In genomic region chr19:50178859-50179537, GRCh38 we compare ENCODE assay signal across 1 cellular context.
TF ChIP-seq lines count a peak whose summit lies in the region.

No MANE protein-coding gene starts in this region.

TF ChIP-seq in K562, 482 proteins besides CTCF, POLR2A, EP300 and RAD21:
- TF ChIP-seq PTBP1 (IDR thresholded peaks at IDR 0.05; ENCODE audit: low read depth, low read length) = no peak
- TF ChIP-seq, protein P1, sequence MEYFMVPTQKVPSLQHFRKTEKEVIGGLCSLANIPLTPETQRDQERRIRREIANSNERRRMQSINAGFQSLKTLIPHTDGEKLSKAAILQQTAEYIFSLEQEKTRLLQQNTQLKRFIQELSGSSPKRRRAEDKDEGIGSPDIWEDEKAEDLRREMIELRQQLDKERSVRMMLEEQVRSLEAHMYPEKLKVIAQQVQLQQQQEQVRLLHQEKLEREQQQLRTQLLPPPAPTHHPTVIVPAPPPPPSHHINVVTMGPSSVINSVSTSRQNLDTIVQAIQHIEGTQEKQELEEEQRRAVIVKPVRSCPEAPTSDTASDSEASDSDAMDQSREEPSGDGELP (CRISPR knock-in tag; IDR thresholded peaks at IDR 0.05; ENCODE audit: borderline replicate concordance) = no peak
- TF ChIP-seq, protein P2, sequence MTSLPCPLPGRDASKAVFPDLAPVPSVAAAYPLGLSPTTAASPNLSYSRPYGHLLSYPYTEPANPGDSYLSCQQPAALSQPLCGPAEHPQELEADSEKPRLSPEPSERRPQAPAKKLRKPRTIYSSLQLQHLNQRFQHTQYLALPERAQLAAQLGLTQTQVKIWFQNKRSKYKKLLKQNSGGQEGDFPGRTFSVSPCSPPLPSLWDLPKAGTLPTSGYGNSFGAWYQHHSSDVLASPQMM (CRISPR knock-in tag; IDR thresholded peaks at IDR 0.05) = no peak
- TF ChIP-seq ZBTB8A (IDR thresholded peaks at IDR 0.05; ENCODE audit: partially characterized antibody) = no peak
- no peak for TF ChIP-seq PRPF4 (IDR thresholded peaks at IDR 0.05; ENCODE audit: insufficient read depth, low read depth, low read length, poor library complexity, severe bottlenecking)
- peak; percentile 79 for TF ChIP-seq ATF3 (IDR thresholded peaks at IDR 0.05)
- no peak for TF ChIP-seq ATF3 (CRISPR knock-in tag; conservative IDR thresholded peaks at IDR 0.05)
